Comparison of ENCODE assay signal across 8 cellular contexts in the genomic region with DNA sequence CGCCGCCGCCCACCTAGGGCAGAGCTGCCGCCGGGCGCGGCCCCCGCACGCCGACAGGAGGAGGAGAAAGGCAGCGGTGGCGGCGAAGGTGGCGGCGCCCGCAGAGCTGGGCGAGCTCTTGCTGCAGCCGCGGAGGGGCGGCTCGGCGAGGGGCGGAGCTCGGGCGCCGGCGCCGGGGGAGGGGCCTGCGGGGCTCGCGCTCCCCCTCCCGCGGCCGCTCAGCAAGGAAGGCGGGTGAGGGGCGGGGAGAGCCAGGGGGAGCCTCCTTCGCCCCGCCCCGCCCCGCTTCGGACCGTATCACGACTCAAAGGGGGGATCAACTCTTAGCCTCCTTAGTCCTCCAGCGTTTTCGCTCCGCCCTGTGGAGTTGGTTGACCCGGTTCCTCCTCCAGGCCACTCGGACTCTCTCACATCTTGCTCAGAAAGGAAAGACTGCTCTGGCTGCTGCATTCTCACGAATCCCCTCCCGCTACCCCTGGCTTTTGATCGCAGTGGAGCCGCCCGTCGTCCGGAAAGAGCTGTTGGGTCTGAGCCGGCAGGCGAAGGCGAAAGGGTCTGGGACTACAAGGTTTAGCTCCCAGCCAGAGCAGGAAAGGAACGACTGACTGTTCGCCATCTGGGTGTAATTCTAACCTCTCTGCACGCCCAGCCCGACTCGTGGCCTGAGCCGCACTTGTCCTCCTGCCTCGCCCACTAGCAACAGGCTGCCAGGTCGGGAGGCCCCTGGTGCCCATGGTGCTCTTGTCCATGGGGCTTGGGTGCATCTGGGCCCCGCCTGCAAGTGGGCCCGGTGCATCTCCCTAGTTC. TPM values are rescaled to one million over a fixed set of nuclear protein-coding genes. Genes with fewer than 3 reads are reported as not detected.
A peak's percentile ranks its signal among the peaks of the same experiment; 100 is the strongest.
DNase-seq lines count a peak whose midpoint lies in the region; ATAC-seq and TF ChIP-seq lines count a peak whose summit lies in the region.

A gene (minus strand): TSS at position 120 of the 807 bp plus-strand sequence. CDS start 232 bp downstream, outside the sequence.

- H3K4me3 ChIP-seq in spleen = peak within 1 kb of the TSS; percentile 81 to 99 (median 94)

- peak in 2 of 3 donors; percentile 48 to 71 for TF ChIP-seq POLR2A in spleen (IDR thresholded peaks at IDR 0.05)

- DNase-seq in AG09319 (ENCODE audit: extremely low read depth, low read depth) (peak; percentile 57), NCI-H345 treated with DMSO at 0.1 percent for 48 hours (lab: John Stamatoyannopoulos, UW; ENCODE audit: unreplicated experiment) (peak; percentile 74), iris pigment epithelial cell (ENCODE audit: low read depth) (peak; percentile 84), spleen (peak; percentile 99)
- peak; percentile 81 to 94 (median 90) for DNase-seq in activated CD4-positive, CD25-positive, alpha-beta regulatory T cell (lab: John Stamatoyannopoulos, UW)
- DNase-seq in central memory CD4-positive, alpha-beta T cell = peak; percentile 88

- no peaks in the 10 kb centered on the region for H3K9me3 ChIP-seq in spleen

- peak; percentile 20 for TF ChIP-seq CTCF in AG09319 (IDR thresholded peaks at IDR 0.05; ENCODE audit: low read depth, low read length)
- peak in 4 of 11 experiments; percentile 3 to 31 (median 25) for TF ChIP-seq CTCF in spleen (IDR thresholded peaks at IDR 0.05 in 8 of 11, conservative IDR thresholded peaks at IDR 0.05 in 3 of 11)

- no peaks in the 10 kb centered on the region for H3K27me3 ChIP-seq in spleen (replicated peaks in 1 of 7)

- ATAC-seq in GM19035 (IDR thresholded peaks at IDR 0.05; ENCODE audit: unreplicated experiment) (peak; percentile 73), HG03342 (IDR thresholded peaks at IDR 0.05; ENCODE audit: unreplicated experiment) (peak; percentile 72)

- peaks cover 30 to 46% (median 36%) of the 10 kb centered on the region in 6 donors for H3K4me1 ChIP-seq in spleen

- H3K27ac ChIP-seq in spleen = peak within 1 kb of the TSS; percentile 86 to 96 (median 91)

- H3K36me3 ChIP-seq in spleen = no peaks in the 10 kb centered on the region

- intact Hi-C loops in spleen (cut with DNase I; ENCODE audit: low total_unique reads) = no loop called here

- 0 to 1% (median 0%) methylated on average over 12 to 68 of the region's 68 CpGs for WGBS in spleen, 5 donors

RNA-seq across cellular contexts. Expression of the gene that starts here (rescaled TPM):
- total RNA-seq in spleen = 10 to 100 TPM; 40.6 to 87.0 (median 49.4) TPM
- 10 to 100 TPM; 14.4 to 19.1 (median 16.1) TPM for polyA plus RNA-seq in spleen

Comparison
In these comparisons a context has a peak if more than half of its experiments do, and no peak if none do; other contexts are left out.
1. Peak in every context shown above with its lines: DNase-seq, ATAC-seq, H3K4me3 ChIP-seq and H3K27ac ChIP-seq.